In genomic region chr5:114435885-114436299, GRCh38 we compare ENCODE assay signal across 16 cellular contexts.
DNase-seq lines count a peak whose midpoint lies in the region; ATAC-seq and TF ChIP-seq lines count a peak whose summit lies in the region.
"Had no signal": no experiment of that assay in that cellular context is flagged by ENCODE, and none has a peak within 500 bp of the region (broad histone marks: within the 10 kb centered on the region; RNA-seq: fewer than 3 reads in every experiment).

No MANE protein-coding gene starts in this region.

- H3K4me3 Mint-ChIP-seq in naive thymus-derived CD8-positive, alpha-beta T cell = no peak overlapping the region
- H3K4me3 Mint-ChIP-seq in activated naive CD8-positive, alpha-beta T cell treated with anti-CD3 and anti-CD28 coated beads for 36 hours = no peak overlapping the region
- H3K4me3 Mint-ChIP-seq: activated CD4-positive, alpha-beta memory T cell treated with anti-CD3 and anti-CD28 coated beads, Interleukin-2, amount 10 ng/mL, durations not matched to agents 7 days and 5 days; type B pancreatic cell had no signal

- no peaks in the 10 kb centered on the region for H3K4me1 Mint-ChIP-seq in naive thymus-derived CD8-positive, alpha-beta T cell
- no peaks in the 10 kb centered on the region for H3K4me1 Mint-ChIP-seq in activated naive CD8-positive, alpha-beta T cell treated with anti-CD3 and anti-CD28 coated beads for 36 hours
- H3K4me1 Mint-ChIP-seq: activated CD4-positive, alpha-beta memory T cell treated with anti-CD3 and anti-CD28 coated beads, Interleukin-2, amount 10 ng/mL, durations not matched to agents 7 days and 5 days had no signal

- ATAC-seq in GM19324 (IDR thresholded peaks at IDR 0.05; ENCODE audit: low FRiP score, unreplicated experiment) (peak; percentile 92), HG02588 (IDR thresholded peaks at IDR 0.05; ENCODE audit: unreplicated experiment) (peak; percentile 86), HG03342 (IDR thresholded peaks at IDR 0.05; ENCODE audit: unreplicated experiment) (peak; percentile 78)
- no peak for ATAC-seq in naive thymus-derived CD8-positive, alpha-beta T cell

- peak; percentile 44 for DNase-seq in GM12865 (ENCODE audit: low read depth)
- DNase-seq in stimulated activated CD4-positive, alpha-beta T cell treated with anti-CD3 and anti-CD28 coated beads, Interleukin-1b, Interleukin-23, amount 100 ng/mL, for 48 hours = no peak
- no peak for DNase-seq in naive thymus-derived CD8-positive, alpha-beta T cell
- no peak for DNase-seq in NCI-H774 (lab: John Stamatoyannopoulos, UW)
- no peak for DNase-seq in activated naive CD8-positive, alpha-beta T cell treated with anti-CD3 and anti-CD28 coated beads for 36 hours
- DNase-seq: activated CD4-positive, alpha-beta memory T cell treated with anti-CD3 and anti-CD28 coated beads, Interleukin-2, amount 10 ng/mL, durations not matched to agents 7 days and 5 days; activated naive CD4-positive, alpha-beta T cell treated with anti-CD3 and anti-CD28 coated beads, Interleukin-2, amount 50 U/mL, for 16 hours; caudate nucleus; hippocampal formation; ovary; stimulated activated CD4-positive, alpha-beta T cell treated with anti-CD3 and anti-CD28 coated beads, Interleukin-12 subunit alpha, Interleukin-12 subunit beta, amount 100 ng/mL, for 4 hours had no signal

- H3K27me3 Mint-ChIP-seq in naive thymus-derived CD8-positive, alpha-beta T cell = peaks cover 0 to 18% (median 8%) of the 10 kb centered on the region in 5 donors
- peaks cover 3% of the 10 kb centered on the region for H3K27me3 Mint-ChIP-seq in activated naive CD8-positive, alpha-beta T cell treated with anti-CD3 and anti-CD28 coated beads for 36 hours
- H3K27me3 Mint-ChIP-seq: activated CD4-positive, alpha-beta memory T cell treated with anti-CD3 and anti-CD28 coated beads, Interleukin-2, amount 10 ng/mL, durations not matched to agents 7 days and 5 days; type B pancreatic cell had no signal

- H3K9me3 Mint-ChIP-seq in naive thymus-derived CD8-positive, alpha-beta T cell = peaks cover 0 to 3% (median 0%) of the 10 kb centered on the region in 9 donors
- no peaks in the 10 kb centered on the region for H3K9me3 Mint-ChIP-seq in activated naive CD8-positive, alpha-beta T cell treated with anti-CD3 and anti-CD28 coated beads for 36 hours
- H3K9me3 Mint-ChIP-seq: activated CD4-positive, alpha-beta memory T cell treated with anti-CD3 and anti-CD28 coated beads, Interleukin-2, amount 10 ng/mL, durations not matched to agents 7 days and 5 days; type B pancreatic cell had no signal

- H3K27ac Mint-ChIP-seq in naive thymus-derived CD8-positive, alpha-beta T cell = no peak overlapping the region
- H3K27ac Mint-ChIP-seq in activated naive CD8-positive, alpha-beta T cell treated with anti-CD3 and anti-CD28 coated beads for 36 hours = no peak overlapping the region
- H3K27ac Mint-ChIP-seq: activated CD4-positive, alpha-beta memory T cell treated with anti-CD3 and anti-CD28 coated beads, Interleukin-2, amount 10 ng/mL, durations not matched to agents 7 days and 5 days; type B pancreatic cell had no signal

- no peaks in the 10 kb centered on the region for H3K36me3 Mint-ChIP-seq in naive thymus-derived CD8-positive, alpha-beta T cell
- no peaks in the 10 kb centered on the region for H3K36me3 Mint-ChIP-seq in activated naive CD8-positive, alpha-beta T cell treated with anti-CD3 and anti-CD28 coated beads for 36 hours

- TF ChIP-seq CTCF in GM12865 (IDR thresholded peaks at IDR 0.05; ENCODE audit: insufficient read depth, low read depth, low read length, missing control alignments) = no peak

- POLR2A ChIA-PET in naive thymus-derived CD8-positive, alpha-beta T cell (lab: Charles Lee) = no interaction called here

- H3K4me3 ChIP-seq in GM12865 (ENCODE audit: low read depth, low read length) = no peak overlapping the region
- H3K4me3 ChIP-seq: lung, ovary had no signal

Comparison
In these comparisons a context has a peak if more than half of its experiments do, and no peak if none do; other contexts are left out.
1. ATAC-seq: peak in GM19324 (single experiment), HG02588 (single experiment) and HG03342 (single experiment); none in naive thymus-derived CD8-positive, alpha-beta T cell (0 of 2).